ENCODE assay signal across 1 cellular context in the genomic region with DNA sequence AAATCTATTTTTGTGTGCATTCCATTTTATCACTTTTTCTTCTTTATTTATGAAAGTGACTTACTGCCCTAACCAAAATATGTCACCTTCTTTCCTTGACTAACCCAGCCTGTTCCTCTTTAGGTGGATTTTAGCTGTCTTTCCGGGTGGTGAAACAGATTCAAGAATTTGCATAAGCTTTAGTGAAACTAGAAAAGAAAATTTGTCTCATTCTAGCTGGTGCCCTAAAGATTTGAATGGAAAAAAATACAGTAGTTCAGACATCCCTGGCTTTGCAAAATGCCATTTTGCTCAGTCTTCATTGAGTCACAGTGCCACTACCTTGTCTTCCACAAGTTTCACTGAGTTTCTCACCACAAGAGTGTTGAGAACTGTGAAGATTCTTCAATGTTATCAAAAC.
TF ChIP-seq lines count a peak whose summit lies in the region.

No MANE protein-coding gene starts in this region.

TF ChIP-seq in GM12878, 131 proteins besides CTCF, POLR2A, EP300 and RAD21 (continued from another document):
- TF ChIP-seq, protein P1, sequence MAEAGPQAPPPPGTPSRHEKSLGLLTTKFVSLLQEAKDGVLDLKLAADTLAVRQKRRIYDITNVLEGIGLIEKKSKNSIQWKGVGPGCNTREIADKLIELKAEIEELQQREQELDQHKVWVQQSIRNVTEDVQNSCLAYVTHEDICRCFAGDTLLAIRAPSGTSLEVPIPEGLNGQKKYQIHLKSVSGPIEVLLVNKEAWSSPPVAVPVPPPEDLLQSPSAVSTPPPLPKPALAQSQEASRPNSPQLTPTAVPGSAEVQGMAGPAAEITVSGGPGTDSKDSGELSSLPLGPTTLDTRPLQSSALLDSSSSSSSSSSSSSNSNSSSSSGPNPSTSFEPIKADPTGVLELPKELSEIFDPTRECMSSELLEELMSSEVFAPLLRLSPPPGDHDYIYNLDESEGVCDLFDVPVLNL (IDR thresholded peaks at IDR 0.05; ENCODE audit: low read depth, low read length) = no peak
- TF ChIP-seq, protein P2, sequence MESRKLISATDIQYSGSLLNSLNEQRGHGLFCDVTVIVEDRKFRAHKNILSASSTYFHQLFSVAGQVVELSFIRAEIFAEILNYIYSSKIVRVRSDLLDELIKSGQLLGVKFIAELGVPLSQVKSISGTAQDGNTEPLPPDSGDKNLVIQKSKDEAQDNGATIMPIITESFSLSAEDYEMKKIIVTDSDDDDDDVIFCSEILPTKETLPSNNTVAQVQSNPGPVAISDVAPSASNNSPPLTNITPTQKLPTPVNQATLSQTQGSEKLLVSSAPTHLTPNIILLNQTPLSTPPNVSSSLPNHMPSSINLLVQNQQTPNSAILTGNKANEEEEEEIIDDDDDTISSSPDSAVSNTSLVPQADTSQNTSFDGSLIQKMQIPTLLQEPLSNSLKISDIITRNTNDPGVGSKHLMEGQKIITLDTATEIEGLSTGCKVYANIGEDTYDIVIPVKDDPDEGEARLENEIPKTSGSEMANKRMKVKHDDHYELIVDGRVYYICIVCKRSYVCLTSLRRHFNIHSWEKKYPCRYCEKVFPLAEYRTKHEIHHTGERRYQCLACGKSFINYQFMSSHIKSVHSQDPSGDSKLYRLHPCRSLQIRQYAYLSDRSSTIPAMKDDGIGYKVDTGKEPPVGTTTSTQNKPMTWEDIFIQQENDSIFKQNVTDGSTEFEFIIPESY (IDR thresholded peaks at IDR 0.05) = no peak
- TF ChIP-seq RCOR1 (conservative IDR thresholded peaks at IDR 0.05; ENCODE audit: low read depth, low read length) (no peak), NR2C2 (IDR thresholded peaks at IDR 0.05; ENCODE audit: borderline replicate concordance, control insufficient read depth, insufficient read length, low read depth) (no peak), JUNB (IDR thresholded peaks at IDR 0.05) (0 out of 2 replicates have a peak, but pooled peaks have one; percentile 19), ZNF384 (IDR thresholded peaks at IDR 0.05; ENCODE audit: borderline replicate concordance, low read depth, low read length) (no peak), ZNF622 (IDR thresholded peaks at IDR 0.05) (no peak), MYB (IDR thresholded peaks at IDR 0.05; ENCODE audit: borderline replicate concordance, low read depth, low read length) (no peak), KLF5 (IDR thresholded peaks at IDR 0.05; ENCODE audit: partially characterized antibody) (no peak), TAF1 (IDR thresholded peaks at IDR 0.05; ENCODE audit: borderline replicate concordance, low read depth, low read length) (no peak), PAX5 (IDR thresholded peaks at IDR 0.05; ENCODE audit: borderline replicate concordance, low read depth, low read length) (no peak), HDGF (IDR thresholded peaks at IDR 0.05) (no peak), RUNX3 (IDR thresholded peaks at IDR 0.05; ENCODE audit: low read length) (peak; percentile 34; the same call in 1 of the 2 replicates), KDM1A (IDR thresholded peaks at IDR 0.05; ENCODE audit: borderline replicate concordance) (no peak), SP1 (IDR thresholded peaks at IDR 0.05; ENCODE audit: low read depth, low read length) (no peak), IKZF2 (IDR thresholded peaks at IDR 0.05) (peak; percentile 61; a peak in 3 of 4 replicates), NFIC (IDR thresholded peaks at IDR 0.05; ENCODE audit: low read depth, low read length) (peak; percentile 77), SUZ12 (IDR thresholded peaks at IDR 0.05; ENCODE audit: unreplicated experiment) (no peak), SIX5 (IDR thresholded peaks at IDR 0.05; ENCODE audit: low read depth, low read length, severe bottlenecking) (no peak), HDAC6 (IDR thresholded peaks at IDR 0.05; ENCODE audit: unreplicated experiment) (no peak), CBX5 (IDR thresholded peaks at IDR 0.05; ENCODE audit: low read depth) (0 out of 2 replicates have a peak, but pooled peaks have one; percentile 40), RBBP5 (conservative IDR thresholded peaks at IDR 0.05) (no peak), ZZZ3 (IDR thresholded peaks at IDR 0.05; ENCODE audit: control insufficient read depth, insufficient read length, low read depth) (no peak), CHD1 (IDR thresholded peaks at IDR 0.05; ENCODE audit: low read depth, low read length) (no peak)
- TF ChIP-seq, protein P3, sequence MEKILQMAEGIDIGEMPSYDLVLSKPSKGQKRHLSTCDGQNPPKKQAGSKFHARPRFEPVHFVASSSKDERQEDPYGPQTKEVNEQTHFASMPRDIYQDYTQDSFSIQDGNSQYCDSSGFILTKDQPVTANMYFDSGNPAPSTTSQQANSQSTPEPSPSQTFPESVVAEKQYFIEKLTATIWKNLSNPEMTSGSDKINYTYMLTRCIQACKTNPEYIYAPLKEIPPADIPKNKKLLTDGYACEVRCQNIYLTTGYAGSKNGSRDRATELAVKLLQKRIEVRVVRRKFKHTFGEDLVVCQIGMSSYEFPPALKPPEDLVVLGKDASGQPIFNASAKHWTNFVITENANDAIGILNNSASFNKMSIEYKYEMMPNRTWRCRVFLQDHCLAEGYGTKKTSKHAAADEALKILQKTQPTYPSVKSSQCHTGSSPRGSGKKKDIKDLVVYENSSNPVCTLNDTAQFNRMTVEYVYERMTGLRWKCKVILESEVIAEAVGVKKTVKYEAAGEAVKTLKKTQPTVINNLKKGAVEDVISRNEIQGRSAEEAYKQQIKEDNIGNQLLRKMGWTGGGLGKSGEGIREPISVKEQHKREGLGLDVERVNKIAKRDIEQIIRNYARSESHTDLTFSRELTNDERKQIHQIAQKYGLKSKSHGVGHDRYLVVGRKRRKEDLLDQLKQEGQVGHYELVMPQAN (conservative IDR thresholded peaks at IDR 0.05) = no peak
- TF ChIP-seq, protein P4, sequence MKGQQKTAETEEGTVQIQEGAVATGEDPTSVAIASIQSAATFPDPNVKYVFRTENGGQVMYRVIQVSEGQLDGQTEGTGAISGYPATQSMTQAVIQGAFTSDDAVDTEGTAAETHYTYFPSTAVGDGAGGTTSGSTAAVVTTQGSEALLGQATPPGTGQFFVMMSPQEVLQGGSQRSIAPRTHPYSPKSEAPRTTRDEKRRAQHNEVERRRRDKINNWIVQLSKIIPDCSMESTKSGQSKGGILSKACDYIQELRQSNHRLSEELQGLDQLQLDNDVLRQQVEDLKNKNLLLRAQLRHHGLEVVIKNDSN (IDR thresholded peaks at IDR 0.05; ENCODE audit: borderline replicate concordance, extremely low read length, insufficient read depth, low read depth, low read length) = no peak
- TF ChIP-seq, protein P5, sequence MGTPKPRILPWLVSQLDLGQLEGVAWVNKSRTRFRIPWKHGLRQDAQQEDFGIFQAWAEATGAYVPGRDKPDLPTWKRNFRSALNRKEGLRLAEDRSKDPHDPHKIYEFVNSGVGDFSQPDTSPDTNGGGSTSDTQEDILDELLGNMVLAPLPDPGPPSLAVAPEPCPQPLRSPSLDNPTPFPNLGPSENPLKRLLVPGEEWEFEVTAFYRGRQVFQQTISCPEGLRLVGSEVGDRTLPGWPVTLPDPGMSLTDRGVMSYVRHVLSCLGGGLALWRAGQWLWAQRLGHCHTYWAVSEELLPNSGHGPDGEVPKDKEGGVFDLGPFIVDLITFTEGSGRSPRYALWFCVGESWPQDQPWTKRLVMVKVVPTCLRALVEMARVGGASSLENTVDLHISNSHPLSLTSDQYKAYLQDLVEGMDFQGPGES (IDR thresholded peaks at IDR 0.05) = no peak
- TF ChIP-seq, protein P6, sequence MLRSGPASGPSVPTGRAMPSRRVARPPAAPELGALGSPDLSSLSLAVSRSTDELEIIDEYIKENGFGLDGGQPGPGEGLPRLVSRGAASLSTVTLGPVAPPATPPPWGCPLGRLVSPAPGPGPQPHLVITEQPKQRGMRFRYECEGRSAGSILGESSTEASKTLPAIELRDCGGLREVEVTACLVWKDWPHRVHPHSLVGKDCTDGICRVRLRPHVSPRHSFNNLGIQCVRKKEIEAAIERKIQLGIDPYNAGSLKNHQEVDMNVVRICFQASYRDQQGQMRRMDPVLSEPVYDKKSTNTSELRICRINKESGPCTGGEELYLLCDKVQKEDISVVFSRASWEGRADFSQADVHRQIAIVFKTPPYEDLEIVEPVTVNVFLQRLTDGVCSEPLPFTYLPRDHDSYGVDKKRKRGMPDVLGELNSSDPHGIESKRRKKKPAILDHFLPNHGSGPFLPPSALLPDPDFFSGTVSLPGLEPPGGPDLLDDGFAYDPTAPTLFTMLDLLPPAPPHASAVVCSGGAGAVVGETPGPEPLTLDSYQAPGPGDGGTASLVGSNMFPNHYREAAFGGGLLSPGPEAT (IDR thresholded peaks at IDR 0.05; ENCODE audit: low read depth) = peak; percentile 48; the same call in 1 of the 2 replicates
